15 cellular contexts compared by ENCODE assay signal in the genomic region with DNA sequence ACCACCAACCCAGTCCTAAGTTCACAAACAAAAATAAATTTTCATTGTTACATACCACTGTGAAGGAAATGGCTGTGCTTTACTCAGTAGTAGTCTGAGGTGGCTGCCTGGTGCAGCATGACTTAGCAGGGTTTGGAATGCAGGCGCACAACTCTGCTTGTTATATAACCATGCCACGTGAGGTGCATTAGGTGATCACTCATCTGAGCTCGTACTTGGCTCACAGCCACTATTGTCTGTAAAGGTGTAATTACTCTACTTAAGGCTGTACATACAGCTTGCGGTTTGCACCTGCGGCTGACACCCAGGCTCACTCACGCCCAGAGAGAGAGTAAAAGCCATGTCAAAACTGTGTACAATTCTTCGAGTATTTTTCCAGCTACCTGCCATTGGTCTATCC.
DNase-seq lines count a peak whose midpoint lies in the region; ATAC-seq, FAIRE-seq and TF ChIP-seq lines count a peak whose summit lies in the region.
"Had no signal": no experiment of that assay in that cellular context is flagged by ENCODE, and none has a peak within 500 bp of the region (broad histone marks: within the 10 kb centered on the region; RNA-seq: fewer than 3 reads in every experiment).

No MANE protein-coding gene starts in this region.

- H3K27ac ChIP-seq in colonic mucosa (no peak overlapping the region), pancreas (peak overlapping the region; percentile 13 to 60 (median 40))

- H3K27me3 ChIP-seq in colonic mucosa (no peaks in the 10 kb centered on the region), pancreas (no peaks in the 10 kb centered on the region)

- no peaks in the 10 kb centered on the region for H3K36me3 ChIP-seq in colonic mucosa
- H3K36me3 ChIP-seq in pancreas, result no peaks in the 10 kb centered on the region

- no peak for FAIRE-seq in pancreas (lab: Jason Lieb, UNC)
- FAIRE-seq: GM12891, HepG2 had no signal

- intact Hi-C loops in colonic mucosa (cut with DNase I), result no loop called here
- intact Hi-C loops in pancreas (cut with DNase I), result no loop called here
- intact Hi-C loops in sciatic nerve (cut with DNase I), result no loop called here

- H3K4me1 ChIP-seq in colonic mucosa (no peaks in the 10 kb centered on the region), pancreas (peaks cover 0 to 4% (median 0%) of the 10 kb centered on the region in 3 donors)

- no peak overlapping the region for H3K9ac ChIP-seq in colonic mucosa (ENCODE audit: low read depth in 2 of 2, low read length in 2 of 2)

- WGBS in pancreas, 2 donors, result 10 to 19% methylated on average over 7 of the region's 7 CpGs

- DNase-seq in HK-2 (ENCODE audit: unreplicated experiment) (peak; percentile 17), NCI-H2107 (lab: John Stamatoyannopoulos, UW) (peak; percentile 89), colonic mucosa (peak; percentile 71), pancreas (peak; percentile 47 to 81 (median 70)), sciatic nerve (ENCODE audit: low spot score) (no peak), SW 1271 (lab: John Stamatoyannopoulos, UW) (no peak)
- DNase-seq in NK-92 treated with Interleukin-12 subunit alpha and Interleukin-12 subunit beta, amount 100 ng/mL, for 24 hours (lab: John Stamatoyannopoulos, UW), result no peak
- DNase-seq: activated T-cell treated with anti-CD3 and anti-CD28 coated beads for 4 hours; CD4-positive, CD25-positive, alpha-beta regulatory T cell; kidney glomerular epithelial cell; stimulated activated CD4-positive, alpha-beta T cell treated with anti-CD3 and anti-CD28 coated beads, Interleukin-4, amount 100 ng/mL, for 4 hours had no signal

- H3K4me3 ChIP-seq in colonic mucosa, result no peak overlapping the region
- H3K4me3 ChIP-seq in pancreas, result no peak overlapping the region

- H3K9me3 ChIP-seq in colonic mucosa, result no peaks in the 10 kb centered on the region
- no peaks in the 10 kb centered on the region for H3K9me3 ChIP-seq in pancreas

- peak; percentile 93 to 97 (median 96) for ATAC-seq in pancreas
- ATAC-seq in sciatic nerve, result no peak
- ATAC-seq in GM21717 (IDR thresholded peaks at IDR 0.05; ENCODE audit: unreplicated experiment), result no peak
- ATAC-seq: HepG2, Panc1 had no signal

- no peak for TF ChIP-seq CTCF in colonic mucosa (IDR thresholded peaks at IDR 0.05)
- TF ChIP-seq CTCF in pancreas (IDR thresholded peaks at IDR 0.05), result no peak

Comparison
In these comparisons a context has a peak if more than half of its experiments do, and no peak if none do; other contexts are left out.
1. DNase-seq: peak in HK-2 (single experiment), NCI-H2107 (single experiment), colonic mucosa (single experiment) and pancreas (6 of 6); none in sciatic nerve (single experiment), NK-92 treated with Interleukin-12 subunit alpha and Interleukin-12 subunit beta, amount 100 ng/mL, for 24 hours (single experiment) and SW 1271 (0 of 2).
2. ATAC-seq: peak in pancreas (4 of 4); none in sciatic nerve (single experiment) and GM21717 (single experiment).